ENCODE assay signal across 8 cellular contexts in genomic region chr13:28138756-28139470, GRCh38. TPM values are rescaled to one million over a fixed set of nuclear protein-coding genes. Genes with fewer than 3 reads are reported as not detected.
DNase-seq lines count a peak whose midpoint lies in the region; ATAC-seq lines count a peak whose summit lies in the region.

No MANE protein-coding gene starts in this region.

- H3K27ac ChIP-seq in cingulate gyrus (ENCODE audit: low read depth, low read length), result peak overlapping the region; percentile 91

- intact Hi-C loops in left colon (cut with DNase I, micrococcal nuclease), result no loop called here

- ATAC-seq in HG02943 (IDR thresholded peaks at IDR 0.05; ENCODE audit: low read depth, unreplicated experiment) (peak; percentile 40), left colon (peak; percentile 73)

- DNase-seq in NCI-H2081 (lab: John Stamatoyannopoulos, UW) (peak; percentile 51 to 58), NCI-H2081 treated with DMSO at 0.1 percent for 48 hours (lab: John Stamatoyannopoulos, UW) (no peak), NCI-H460 (ENCODE audit: extremely low read depth, low read depth) (peak; percentile 37), left colon (peak; percentile 88 to 92)
- DNase-seq in activated CD4-positive, alpha-beta T cell treated with anti-CD3 and anti-CD28 coated beads for 48 hours, result peak; percentile 91
- peak; percentile 72 to 85 (median 82) for DNase-seq in stimulated activated CD4-positive, alpha-beta T cell treated with anti-CD3 and anti-CD28 coated beads, Interleukin-1b, Interleukin-23, amount 100 ng/mL, for 24 hours (ENCODE audit: low read depth in 4 of 4, low spot score in 1 of 4)

RNA-seq across cellular contexts. Expression of gene PAN3, which starts 0.6 kb away (rescaled TPM):
- total RNA-seq in NCI-H460 (2014; rRNA removed; shearing (Covaris generic)), result 14.3 and 16.2 TPM in 2 replicates
- 11.7 and 15.2 TPM in 2 replicates for polyA plus RNA-seq in NCI-H460 (2014; cell fraction: nucleus; rRNA removed)
- 10 to 100 TPM; 30.7 to 37.0 TPM for total RNA-seq in left colon

RNA-seq across cellular contexts. Expression of gene FLT3, which starts 38.5 kb away (rescaled TPM):
- not detected in 2 replicates for total RNA-seq in NCI-H460 (2014; rRNA removed; shearing (Covaris generic))
- not detected in 2 replicates for polyA plus RNA-seq in NCI-H460 (2014; cell fraction: nucleus; rRNA removed)
- total RNA-seq in left colon, result under 1 TPM; 0.15 to 0.47 TPM
